ENCODE assay signal across 1 cellular context in genomic region chr1:159879977-159880376, GRCh38.
A peak's percentile ranks its signal among the peaks of the same experiment; 100 is the strongest.
TF ChIP-seq lines count a peak whose summit lies in the region.

No MANE protein-coding gene starts in this region.

TF ChIP-seq in K562, 482 proteins besides CTCF, POLR2A, EP300 and RAD21 (continued from another document):
- peak; percentile 49 for TF ChIP-seq TAF9B (IDR thresholded peaks at IDR 0.05; ENCODE audit: partially characterized antibody)
- no peak for TF ChIP-seq POLR2H (tag; IDR thresholded peaks at IDR 0.05; ENCODE audit: low read depth)
